ENCODE assay signal across 11 cellular contexts in genomic region chr19:55473613-55474012, GRCh38. TPM values are rescaled to one million over a fixed set of nuclear protein-coding genes. Genes with fewer than 3 reads are reported as not detected.
A peak's percentile ranks its signal among the peaks of the same experiment; 100 is the strongest.
DNase-seq lines count a peak whose midpoint lies in the region; ATAC-seq and TF ChIP-seq lines count a peak whose summit lies in the region.
"Had no signal": no experiment of that assay in that cellular context is flagged by ENCODE, and none has a peak within 500 bp of the region (broad histone marks: within the 10 kb centered on the region; RNA-seq: fewer than 3 reads in every experiment).

No MANE protein-coding gene starts in this region.

- H3K9me3 Mint-ChIP-seq in GM23338, result peaks cover 3% of the 10 kb centered on the region; the same call in 1 of the 3 replicates
- no peaks in the 10 kb centered on the region for H3K9me3 Mint-ChIP-seq in nephron
- H3K9me3 Mint-ChIP-seq in type B pancreatic cell, result no peaks in the 10 kb centered on the region
- no peaks in the 10 kb centered on the region for H3K9me3 Mint-ChIP-seq in activated naive CD8-positive, alpha-beta T cell treated with anti-CD3 and anti-CD28 coated beads, Interleukin-2, amount 50 U/mL, for 24 hours
- H3K9me3 Mint-ChIP-seq: activated naive CD4-positive, alpha-beta T cell treated with anti-CD3 and anti-CD28 coated beads, Interleukin-2, amount 50 U/mL, for 72 hours; nephron progenitor cell; stimulated activated effector memory CD8-positive, alpha-beta T cell treated with anti-CD3 and anti-CD28 coated beads, Interleukin-12 subunit alpha, Interleukin-12 subunit beta, amount 100 ng/mL, for 72 hours had no signal

- no peaks in the 10 kb centered on the region for H4K20me1 ChIP-seq in GM23338 (replicated peaks; ENCODE audit: insufficient read depth)
- H4K20me1 ChIP-seq: BLaER1 had no signal

- ATAC-seq in GM23338 (peak; percentile 17), HG03460 (IDR thresholded peaks at IDR 0.05; ENCODE audit: unreplicated experiment) (no peak)
- no peak for ATAC-seq in activated naive CD8-positive, alpha-beta T cell treated with anti-CD3 and anti-CD28 coated beads, Interleukin-2, amount 50 U/mL, for 24 hours
- ATAC-seq: activated naive CD4-positive, alpha-beta T cell treated with anti-CD3 and anti-CD28 coated beads, Interleukin-2, amount 50 U/mL, for 72 hours; stimulated activated effector memory CD8-positive, alpha-beta T cell treated with anti-CD3 and anti-CD28 coated beads, Interleukin-12 subunit alpha, Interleukin-12 subunit beta, amount 100 ng/mL, for 72 hours had no signal

- H3K27me3 ChIP-seq in GM23338 (ENCODE audit: insufficient read depth) (no peaks in the 10 kb centered on the region), SJCRH30 (no peaks in the 10 kb centered on the region)
- H3K27me3 ChIP-seq: BLaER1, colonic mucosa had no signal

- DNase-seq in GM23338 (ENCODE audit: low spot score), result no peak
- DNase-seq in SJCRH30, result peak; percentile 74 to 79
- DNase-seq in type B pancreatic cell (ENCODE audit: extremely low spot score, unreplicated experiment), result no peak
- no peak for DNase-seq in activated naive CD8-positive, alpha-beta T cell treated with anti-CD3 and anti-CD28 coated beads, Interleukin-2, amount 50 U/mL, for 24 hours
- DNase-seq: colonic mucosa, nephron progenitor cell had no signal

- peaks cover 23% of the 10 kb centered on the region for H3K27me3 Mint-ChIP-seq in GM23338 (ENCODE audit: insufficient read depth, low read depth, poor library complexity)
- H3K27me3 Mint-ChIP-seq in nephron (ENCODE audit: low read depth), result peaks cover 8% of the 10 kb centered on the region
- H3K27me3 Mint-ChIP-seq in type B pancreatic cell, result no peaks in the 10 kb centered on the region
- H3K27me3 Mint-ChIP-seq in activated naive CD8-positive, alpha-beta T cell treated with anti-CD3 and anti-CD28 coated beads, Interleukin-2, amount 50 U/mL, for 24 hours, result no peaks in the 10 kb centered on the region

- peaks cover 22% of the 10 kb centered on the region; the same call in 1 of the 2 replicates for H3F3A ChIP-seq in GM23338 (replicated peaks; ENCODE audit: low read depth)

- no peaks in the 10 kb centered on the region for H3K9me3 ChIP-seq in SJCRH30 (replicated peaks)
- H3K9me3 ChIP-seq: BLaER1, colonic mucosa had no signal

- H3K79me2 ChIP-seq in GM23338 (replicated peaks; ENCODE audit: insufficient read depth), result peaks cover 9% of the 10 kb centered on the region

- H3K4me3 Mint-ChIP-seq in GM23338, result no peak overlapping the region; the same call in 2 of the 3 replicates
- peak overlapping the region in 1 of 3 experiments; percentile 29 for H3K4me3 Mint-ChIP-seq in nephron
- no peak overlapping the region for H3K4me3 Mint-ChIP-seq in type B pancreatic cell
- no peak overlapping the region for H3K4me3 Mint-ChIP-seq in activated naive CD8-positive, alpha-beta T cell treated with anti-CD3 and anti-CD28 coated beads, Interleukin-2, amount 50 U/mL, for 24 hours
- H3K4me3 Mint-ChIP-seq: stimulated activated effector memory CD8-positive, alpha-beta T cell treated with anti-CD3 and anti-CD28 coated beads, Interleukin-12 subunit alpha, Interleukin-12 subunit beta, amount 100 ng/mL, for 72 hours had no signal

- H3K4me3 ChIP-seq in GM23338 (no peak overlapping the region), SJCRH30 (peak overlapping the region; percentile 29)
- H3K4me3 ChIP-seq: BLaER1, colonic mucosa had no signal

- no peak overlapping the region for H3K27ac Mint-ChIP-seq in GM23338
- H3K27ac Mint-ChIP-seq in nephron, result peak overlapping the region; percentile 94 to 99 (median 99)
- no peak overlapping the region for H3K27ac Mint-ChIP-seq in type B pancreatic cell
- H3K27ac Mint-ChIP-seq in activated naive CD8-positive, alpha-beta T cell treated with anti-CD3 and anti-CD28 coated beads, Interleukin-2, amount 50 U/mL, for 24 hours, result no peak overlapping the region
- H3K27ac Mint-ChIP-seq: stimulated activated effector memory CD8-positive, alpha-beta T cell treated with anti-CD3 and anti-CD28 coated beads, Interleukin-12 subunit alpha, Interleukin-12 subunit beta, amount 100 ng/mL, for 72 hours had no signal

- H3K36me3 Mint-ChIP-seq in GM23338 (ENCODE audit: low read depth), result peaks cover 4% of the 10 kb centered on the region; the same call in 1 of the 3 replicates
- no peaks in the 10 kb centered on the region for H3K36me3 Mint-ChIP-seq in nephron (ENCODE audit: low read depth)
- no peaks in the 10 kb centered on the region for H3K36me3 Mint-ChIP-seq in type B pancreatic cell
- no peaks in the 10 kb centered on the region for H3K36me3 Mint-ChIP-seq in activated naive CD8-positive, alpha-beta T cell treated with anti-CD3 and anti-CD28 coated beads, Interleukin-2, amount 50 U/mL, for 24 hours (ENCODE audit: low read depth)
- H3K36me3 Mint-ChIP-seq: activated naive CD4-positive, alpha-beta T cell treated with anti-CD3 and anti-CD28 coated beads, Interleukin-2, amount 50 U/mL, for 72 hours had no signal

- H3K9me2 ChIP-seq in GM23338 (ENCODE audit: insufficient read depth), result no peaks in the 10 kb centered on the region

- peaks cover 13% of the 10 kb centered on the region; the same call in 1 of the 2 replicates for H3K4me1 ChIP-seq in GM23338 (ENCODE audit: insufficient read depth)
- peaks cover 31% of the 10 kb centered on the region for H3K4me1 ChIP-seq in SJCRH30
- H3K4me1 ChIP-seq: colonic mucosa had no signal

- H3K27ac ChIP-seq in GM23338 (ENCODE audit: low read depth) (no peak overlapping the region), SJCRH30 (peak overlapping the region; percentile 37)
- H3K27ac ChIP-seq: BLaER1, colonic mucosa had no signal

- TF ChIP-seq CTCF in GM23338 (conservative IDR thresholded peaks at IDR 0.05; ENCODE audit: low read depth in 2 of 2) (no peak), nephron (IDR thresholded peaks at IDR 0.05; ENCODE audit: unreplicated experiment in 3 of 3) (no peak), type B pancreatic cell (conservative IDR thresholded peaks at IDR 0.05) (no peak)

- peak overlapping the region; percentile 66 for H3K4me2 ChIP-seq in GM23338
- H3K4me2 ChIP-seq: BLaER1 had no signal

- H3K4me1 Mint-ChIP-seq in GM23338 (peaks cover 23% of the 10 kb centered on the region), nephron (peaks cover 32% of the 10 kb centered on the region), type B pancreatic cell (ENCODE audit: unreplicated experiment) (peaks cover 16% of the 10 kb centered on the region)
- H3K4me1 Mint-ChIP-seq in activated naive CD8-positive, alpha-beta T cell treated with anti-CD3 and anti-CD28 coated beads, Interleukin-2, amount 50 U/mL, for 24 hours, result peaks cover 24% of the 10 kb centered on the region

- H3K36me3 ChIP-seq in GM23338 (ENCODE audit: insufficient read depth), result no peaks in the 10 kb centered on the region
- no peaks in the 10 kb centered on the region for H3K36me3 ChIP-seq in SJCRH30
- H3K36me3 ChIP-seq: BLaER1, colonic mucosa had no signal

- peak overlapping the region; percentile 69 for H2AFZ ChIP-seq in GM23338

TF ChIP-seq in GM23338, 12 proteins besides CTCF, POLR2A, EP300 and RAD21:
- TF ChIP-seq EZH2 (IDR thresholded peaks at IDR 0.05; ENCODE audit: low read depth, unreplicated experiment) (no peak), ZNF331 (CRISPR knock-in tag; IDR thresholded peaks at IDR 0.05; ENCODE audit: low read depth) (no peak), POLR2AphosphoS5 (IDR thresholded peaks at IDR 0.05; ENCODE audit: low read depth) (no peak), ZNF114 (CRISPR knock-in tag; IDR thresholded peaks at IDR 0.05) (no peak), STAT1 (IDR thresholded peaks at IDR 0.05; ENCODE audit: unreplicated experiment) (no peak), NANOG (IDR thresholded peaks at IDR 0.05; ENCODE audit: borderline replicate concordance) (no peak)

RNA-seq across cellular contexts. Expression of gene ZNF628, which starts 2.8 kb away (rescaled TPM):
- 10.7 and 12.7 TPM in 2 replicates for total RNA-seq in GM23338 (2014; rRNA removed; shearing (Covaris generic))
- 3.9 and 4.9 TPM in 2 replicates for polyA plus RNA-seq in GM23338 (2016; fragmentation: Nextera tagmentation; extraction: Ambion mirVana)
- total RNA-seq in SJCRH30 (2014; rRNA removed; shearing (Covaris generic)), result 2.9 and 3.6 TPM in 2 replicates
- 10.3 and 13.2 TPM in 2 replicates for total RNA-seq in type B pancreatic cell (ENCODE audit: low replicate concordance)

RNA-seq across cellular contexts. Expression of gene C19orf85, which starts 9.1 kb away (rescaled TPM):
- 0.85 and 1.7 TPM in 2 replicates for total RNA-seq in GM23338 (2014; rRNA removed; shearing (Covaris generic))
- polyA plus RNA-seq in GM23338 (2016; fragmentation: Nextera tagmentation; extraction: Ambion mirVana), result 2.1 and 3.4 TPM in 2 replicates
- total RNA-seq in SJCRH30 (2014; rRNA removed; shearing (Covaris generic)), result not detected in 2 replicates
- total RNA-seq in type B pancreatic cell (ENCODE audit: low replicate concordance), result not detected in 2 replicates
- total RNA-seq: activated naive CD4-positive, alpha-beta T cell treated with anti-CD3 and anti-CD28 coated beads, Interleukin-2, amount 50 U/mL, for 72 hours; colonic mucosa had no signal

RNA-seq across cellular contexts. Expression of gene NAT14, which starts 11.4 kb away (rescaled TPM):
- total RNA-seq in GM23338 (2014; rRNA removed; shearing (Covaris generic)), result 25.4 and 27.8 TPM in 2 replicates
- 39.6 and 45.5 TPM in 2 replicates for polyA plus RNA-seq in GM23338 (2016; fragmentation: Nextera tagmentation; extraction: Ambion mirVana)
- 22.1 and 25.9 TPM in 2 replicates for total RNA-seq in SJCRH30 (2014; rRNA removed; shearing (Covaris generic))
- 46.5 and 64.3 TPM in 2 replicates for total RNA-seq in type B pancreatic cell (ENCODE audit: low replicate concordance)

RNA-seq across cellular contexts. Expression of gene ISOC2, which starts 12.2 kb away (rescaled TPM):
- 82.1 and 85.2 TPM in 2 replicates for total RNA-seq in GM23338 (2014; rRNA removed; shearing (Covaris generic))
- polyA plus RNA-seq in GM23338 (2016; fragmentation: Nextera tagmentation; extraction: Ambion mirVana), result 62.6 and 76.5 TPM in 2 replicates
- 63.2 and 70.8 TPM in 2 replicates for total RNA-seq in SJCRH30 (2014; rRNA removed; shearing (Covaris generic))
- 44.2 and 47.5 TPM in 2 replicates for total RNA-seq in type B pancreatic cell (ENCODE audit: low replicate concordance)

RNA-seq across cellular contexts. Expression of gene SSC5D, which starts 14.6 kb away (rescaled TPM):
- total RNA-seq in GM23338 (2014; rRNA removed; shearing (Covaris generic)), result 0.69 and 1.2 TPM in 2 replicates
- polyA plus RNA-seq in GM23338 (2016; fragmentation: Nextera tagmentation; extraction: Ambion mirVana), result 0.14 and 0.23 TPM in 2 replicates
- total RNA-seq in SJCRH30 (2014; rRNA removed; shearing (Covaris generic)), result 3.1 and 3.8 TPM in 2 replicates
- total RNA-seq in type B pancreatic cell (ENCODE audit: low replicate concordance), result 0.83 and 1.5 TPM in 2 replicates

Comparison
In these comparisons a context has a peak if more than half of its experiments do, and no peak if none do; other contexts are left out.
1. DNase-seq: peak in SJCRH30 (2 of 2); none in GM23338 (single experiment), type B pancreatic cell (single experiment) and activated naive CD8-positive, alpha-beta T cell treated with anti-CD3 and anti-CD28 coated beads, Interleukin-2, amount 50 U/mL, for 24 hours (single experiment).
2. H3K27ac Mint-ChIP-seq: peak in nephron (3 of 3); none in GM23338 (single experiment), type B pancreatic cell (single experiment) and activated naive CD8-positive, alpha-beta T cell treated with anti-CD3 and anti-CD28 coated beads, Interleukin-2, amount 50 U/mL, for 24 hours (single experiment).